Comparison of ENCODE assay signal across 19 cellular contexts in the genomic region with DNA sequence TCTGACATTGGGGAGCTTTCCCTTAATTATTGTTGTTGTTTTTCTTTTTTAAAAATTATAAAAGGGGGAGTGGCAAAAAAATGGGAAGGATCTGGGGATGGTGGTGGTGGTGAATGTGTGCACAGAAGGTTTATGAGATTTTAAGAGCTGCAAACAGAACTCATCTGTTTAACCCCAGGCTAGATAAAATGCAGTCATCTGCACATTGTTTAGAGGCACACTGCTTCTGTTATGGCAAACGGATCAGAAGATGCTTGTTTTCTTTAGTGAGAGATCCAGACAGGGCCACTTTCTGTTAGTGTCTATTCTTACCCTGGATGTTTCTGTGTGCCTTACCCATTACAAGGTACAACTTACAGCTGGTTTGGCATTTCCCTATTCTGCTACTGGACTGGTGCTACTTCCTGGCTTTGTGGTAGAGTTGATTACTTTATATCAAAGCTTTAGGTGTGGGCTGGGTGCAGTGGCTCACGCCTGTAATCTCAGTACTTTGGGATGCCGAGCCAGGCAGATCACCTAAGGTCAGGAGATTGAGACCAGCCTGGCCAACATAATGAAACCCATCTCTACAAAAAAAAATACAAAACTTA.
A peak's percentile ranks its signal among the peaks of the same experiment; 100 is the strongest.
DNase-seq lines count a peak whose midpoint lies in the region; ATAC-seq and TF ChIP-seq lines count a peak whose summit lies in the region.
"Had no signal": no experiment of that assay in that cellular context is flagged by ENCODE, and none has a peak within 500 bp of the region (broad histone marks: within the 10 kb centered on the region; RNA-seq: fewer than 3 reads in every experiment).

No MANE protein-coding gene starts in this region.

- WGBS in trophoblast cell (ENCODE audit: extremely low coverage, insufficient coverage, insufficient read length) = no CpG with 5 or more reads among the region's 3 CpGs

- H2BK120ac ChIP-seq in trophoblast cell (ENCODE audit: insufficient read depth, low read length, poor library complexity) = no peak overlapping the region

- peaks cover 3% of the 10 kb centered on the region for H3K9me3 ChIP-seq in trophoblast cell (ENCODE audit: insufficient read depth, low read depth, low read length)
- H3K9me3 ChIP-seq: Caco-2 had no signal

- H3K23ac ChIP-seq in trophoblast cell (ENCODE audit: low read length) = no peak overlapping the region

- no peak overlapping the region for H4K8ac ChIP-seq in trophoblast cell (ENCODE audit: low read depth, low read length)

- H2BK5ac ChIP-seq in trophoblast cell (ENCODE audit: low read depth, low read length, poor library complexity) = no peak overlapping the region

- no peak overlapping the region for H3K9ac ChIP-seq in trophoblast cell (ENCODE audit: low read length)
- H3K9ac ChIP-seq: KMS-11 had no signal

- DNase-seq in RPMI7951 (ENCODE audit: low read depth) = peak; percentile 13
- peak; percentile 15 for DNase-seq in SW480 (ENCODE audit: low spot score)
- DNase-seq in foreskin melanocyte = peak; percentile 30
- DNase-seq in trophoblast cell = no peak
- DNase-seq in foreskin keratinocyte = no peak
- no peak for DNase-seq in foreskin fibroblast
- DNase-seq: Caco-2, DMS153, EL, HFFc6, NCI-H1048, NCI-H1436 treated with DMSO at 0.1 percent for 48 hours, NCI-H2029 treated with DMSO at 0.1 percent for 48 hours, NCI-H510A treated with DMSO at 0.1 percent for 48 hours had no signal

- H3K36me3 ChIP-seq in trophoblast cell (ENCODE audit: control insufficient read depth in 1 of 2, insufficient read depth in 2 of 2, low read length in 2 of 2) = no peaks in the 10 kb centered on the region

- ATAC-seq in GM18873 (IDR thresholded peaks at IDR 0.05; ENCODE audit: low FRiP score, unreplicated experiment) (no peak), foreskin keratinocyte (no peak), GM18870 (IDR thresholded peaks at IDR 0.05; ENCODE audit: unreplicated experiment) (no peak)
- ATAC-seq: Panc1, Right ventricle myocardium inferior had no signal

- H3K79me2 ChIP-seq in trophoblast cell (ENCODE audit: control insufficient read depth, insufficient read depth, low read length, poor library complexity) = no peaks in the 10 kb centered on the region

- no peak for TF ChIP-seq CTCF in foreskin keratinocyte (conservative IDR thresholded peaks at IDR 0.05)
- TF ChIP-seq CTCF in foreskin fibroblast (IDR thresholded peaks at IDR 0.05; ENCODE audit: low read depth, low read length) = no peak

- no peak overlapping the region for H4K91ac ChIP-seq in trophoblast cell (ENCODE audit: low read depth, low read length)

- no peak overlapping the region for H4K12ac ChIP-seq in trophoblast cell (ENCODE audit: low read depth, low read length)

- H2BK12ac ChIP-seq in trophoblast cell (ENCODE audit: low read length) = no peak overlapping the region

- H3K4me2 ChIP-seq in trophoblast cell (ENCODE audit: low read length) = no peak overlapping the region
- H3K4me2 ChIP-seq: KMS-11 had no signal

- H3K27ac ChIP-seq in trophoblast cell (ENCODE audit: low read depth, low read length) (peak overlapping the region; percentile 14), foreskin keratinocyte (no peak overlapping the region)
- H3K27ac ChIP-seq: KMS-11 had no signal

- peaks cover 2% of the 10 kb centered on the region for H3K79me1 ChIP-seq in trophoblast cell (ENCODE audit: low read length)

- H3K4me1 ChIP-seq in trophoblast cell (ENCODE audit: control insufficient read depth in 1 of 2, insufficient read depth in 2 of 2, low read length in 2 of 2) (peaks cover 0 to 5% of the 10 kb centered on the region in 2 experiments), foreskin keratinocyte (no peaks in the 10 kb centered on the region)
- H3K4me1 ChIP-seq: Caco-2 had no signal

- H3K4me3 ChIP-seq in trophoblast cell (ENCODE audit: low read depth, low read length) = no peak overlapping the region
- H3K4me3 ChIP-seq in foreskin fibroblast (ENCODE audit: low read depth in 1 of 2, low read length in 2 of 2) = no peak overlapping the region

- no peak overlapping the region for H3K4ac ChIP-seq in trophoblast cell (ENCODE audit: low read depth, low read length)

- no peaks in the 10 kb centered on the region for H3K27me3 ChIP-seq in trophoblast cell (ENCODE audit: insufficient read depth, low read length)
- peaks cover 8% of the 10 kb centered on the region for H3K27me3 ChIP-seq in foreskin keratinocyte

- no peak overlapping the region for H3K18ac ChIP-seq in trophoblast cell (ENCODE audit: low read length)

- H3K14ac ChIP-seq in trophoblast cell (ENCODE audit: low read length) = no peak overlapping the region

- H2AFZ ChIP-seq in trophoblast cell (ENCODE audit: insufficient read depth, low read length, poor library complexity) = no peak overlapping the region

- H2AK5ac ChIP-seq in trophoblast cell (ENCODE audit: low read length) = no peak overlapping the region

Comparison
In these comparisons a context has a peak if more than half of its experiments do, and no peak if none do; other contexts are left out.
1. DNase-seq: peak in RPMI7951 (single experiment), SW480 (single experiment) and foreskin melanocyte (single experiment); none in trophoblast cell (0 of 2), foreskin keratinocyte (0 of 2) and foreskin fibroblast (0 of 2).